Comparison of ENCODE assay signal across 10 cellular contexts in the genomic region with DNA sequence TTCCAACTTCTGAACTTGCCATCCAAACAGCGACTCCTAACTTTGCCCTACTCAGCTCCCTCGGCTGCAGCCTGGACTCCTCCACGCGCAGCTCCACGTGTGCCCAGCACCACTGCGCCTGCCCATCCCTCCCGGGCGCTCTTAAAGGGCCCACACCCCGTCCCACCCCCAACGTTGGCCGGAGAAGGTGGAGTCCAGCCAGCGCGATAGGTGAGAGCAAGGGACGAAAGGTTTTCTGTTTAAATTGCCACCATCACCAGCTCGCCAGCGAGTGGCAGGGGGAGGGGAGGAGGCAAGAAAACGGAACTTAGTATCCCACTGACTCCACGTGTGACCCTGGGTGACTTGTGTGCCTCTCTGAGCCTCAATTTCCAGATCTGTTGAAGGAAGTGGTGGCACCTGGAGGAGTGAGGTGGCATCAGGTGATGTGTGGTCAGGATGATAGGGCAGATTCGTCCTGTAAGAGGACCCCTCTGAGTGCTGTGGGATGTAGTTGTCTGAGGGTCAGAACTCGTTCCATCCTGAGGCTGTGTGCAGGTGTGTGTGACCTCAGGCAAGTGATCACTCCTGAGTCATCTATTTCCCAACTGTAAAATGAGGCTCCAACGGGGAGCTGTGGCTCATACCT. TPM values are rescaled to one million over a fixed set of nuclear protein-coding genes. Genes with fewer than 3 reads are reported as not detected.
DNase-seq lines count a peak whose midpoint lies in the region; ATAC-seq lines count a peak whose summit lies in the region.
"Had no signal": no experiment of that assay in that cellular context is flagged by ENCODE, and none has a peak within 500 bp of the region (broad histone marks: within the 10 kb centered on the region; RNA-seq: fewer than 3 reads in every experiment).

No MANE protein-coding gene starts in this region.

- no peaks in the 10 kb centered on the region for H3K27me3 Mint-ChIP-seq in activated naive CD4-positive, alpha-beta T cell treated with anti-CD3 and anti-CD28 coated beads, Interleukin-2, amount 50 U/mL, for 24 hours
- H3K27me3 Mint-ChIP-seq in activated naive CD8-positive, alpha-beta T cell, result peaks cover 2% of the 10 kb centered on the region
- H3K27me3 Mint-ChIP-seq in activated T-helper 1 cell treated with anti-CD3 and anti-CD28 coated beads, Interleukin-12 subunit alpha, Interleukin-12 subunit beta, Interleukin-2, Interleukin-4 antibody, amounts not matched to agents 30 ng/mL and 10 ng/mL and 1 ng/mL, durations not matched to agents 14 hours and 24 hours and 36 hours (ENCODE audit: insufficient read depth), result peaks cover 8% of the 10 kb centered on the region

- H3K4me3 Mint-ChIP-seq in activated naive CD4-positive, alpha-beta T cell treated with anti-CD3 and anti-CD28 coated beads, Interleukin-2, amount 50 U/mL, for 24 hours, result peak overlapping the region; percentile 68
- H3K4me3 Mint-ChIP-seq in activated naive CD8-positive, alpha-beta T cell, result peak overlapping the region; percentile 78
- H3K4me3 Mint-ChIP-seq in activated T-helper 1 cell treated with anti-CD3 and anti-CD28 coated beads, Interleukin-12 subunit alpha, Interleukin-12 subunit beta, Interleukin-2, Interleukin-4 antibody, amounts not matched to agents 30 ng/mL and 10 ng/mL and 1 ng/mL, durations not matched to agents 14 hours and 24 hours and 36 hours, result no peak overlapping the region

- H3K27ac Mint-ChIP-seq in activated naive CD4-positive, alpha-beta T cell treated with anti-CD3 and anti-CD28 coated beads, Interleukin-2, amount 50 U/mL, for 24 hours, result no peak overlapping the region
- H3K27ac Mint-ChIP-seq in activated naive CD8-positive, alpha-beta T cell, result no peak overlapping the region
- no peak overlapping the region for H3K27ac Mint-ChIP-seq in activated T-helper 1 cell treated with anti-CD3 and anti-CD28 coated beads, Interleukin-12 subunit alpha, Interleukin-12 subunit beta, Interleukin-2, Interleukin-4 antibody, amounts not matched to agents 30 ng/mL and 10 ng/mL and 1 ng/mL, durations not matched to agents 14 hours and 24 hours and 36 hours

- intact Hi-C loops in left colon (cut with DNase I, micrococcal nuclease), result loop anchor here in 1 of 2 donors (5.0 to 10.0 kb wide), 2 partner anchors 176 to 259 kb away; no protein-coding TSS in a partner anchor
- intact Hi-C loops in activated T-helper 1 cell treated with anti-CD3 and anti-CD28 coated beads, Interleukin-12 subunit alpha, Interleukin-12 subunit beta, Interleukin-2, Interleukin-4 antibody, amounts not matched to agents 30 ng/mL and 10 ng/mL and 1 ng/mL, durations not matched to agents 14 hours and 24 hours and 36 hours (cut with micrococcal nuclease), result no loop called here

- ATAC-seq in left colon (peak; percentile 82), GM18519 (IDR thresholded peaks at IDR 0.05; ENCODE audit: low FRiP score, unreplicated experiment) (no peak)

- no peaks in the 10 kb centered on the region for H3K9me3 Mint-ChIP-seq in activated naive CD4-positive, alpha-beta T cell treated with anti-CD3 and anti-CD28 coated beads, Interleukin-2, amount 50 U/mL, for 24 hours
- no peaks in the 10 kb centered on the region for H3K9me3 Mint-ChIP-seq in activated naive CD8-positive, alpha-beta T cell (ENCODE audit: low read depth)
- no peaks in the 10 kb centered on the region for H3K9me3 Mint-ChIP-seq in activated T-helper 1 cell treated with anti-CD3 and anti-CD28 coated beads, Interleukin-12 subunit alpha, Interleukin-12 subunit beta, Interleukin-2, Interleukin-4 antibody, amounts not matched to agents 30 ng/mL and 10 ng/mL and 1 ng/mL, durations not matched to agents 14 hours and 24 hours and 36 hours

- H3K4me1 Mint-ChIP-seq in activated naive CD4-positive, alpha-beta T cell treated with anti-CD3 and anti-CD28 coated beads, Interleukin-2, amount 50 U/mL, for 24 hours, result peaks cover 13% of the 10 kb centered on the region
- H3K4me1 Mint-ChIP-seq in activated naive CD8-positive, alpha-beta T cell (ENCODE audit: low read depth), result peaks cover 9% of the 10 kb centered on the region
- H3K4me1 Mint-ChIP-seq in activated T-helper 1 cell treated with anti-CD3 and anti-CD28 coated beads, Interleukin-12 subunit alpha, Interleukin-12 subunit beta, Interleukin-2, Interleukin-4 antibody, amounts not matched to agents 30 ng/mL and 10 ng/mL and 1 ng/mL, durations not matched to agents 14 hours and 24 hours and 36 hours (ENCODE audit: low read depth), result peaks cover 5% of the 10 kb centered on the region

- DNase-seq in activated naive CD4-positive, alpha-beta T cell treated with Interleukin-2 at 50 U/mL for 16 hours, result no peak
- DNase-seq in left colon (peak in 1 of 2 donors; percentile 49), superior temporal gyrus (ENCODE audit: extremely low spot score) (peak; percentile 62), NCI-H1930 (lab: John Stamatoyannopoulos, UW) (no peak)
- no peak for DNase-seq in activated T-helper 1 cell treated with anti-CD3 and anti-CD28 coated beads, Interleukin-12 subunit alpha, Interleukin-12 subunit beta, Interleukin-2, Interleukin-4 antibody, amounts not matched to agents 30 ng/mL and 10 ng/mL and 1 ng/mL, durations not matched to agents 14 hours and 24 hours and 36 hours (ENCODE audit: low spot score)
- DNase-seq: esophagus squamous epithelium, NCI-H187 had no signal

- no peaks in the 10 kb centered on the region for H3K36me3 Mint-ChIP-seq in activated naive CD4-positive, alpha-beta T cell treated with anti-CD3 and anti-CD28 coated beads, Interleukin-2, amount 50 U/mL, for 24 hours
- H3K36me3 Mint-ChIP-seq in activated naive CD8-positive, alpha-beta T cell, result no peaks in the 10 kb centered on the region
- H3K36me3 Mint-ChIP-seq in activated T-helper 1 cell treated with anti-CD3 and anti-CD28 coated beads, Interleukin-12 subunit alpha, Interleukin-12 subunit beta, Interleukin-2, Interleukin-4 antibody, amounts not matched to agents 30 ng/mL and 10 ng/mL and 1 ng/mL, durations not matched to agents 14 hours and 24 hours and 36 hours (ENCODE audit: low read depth), result no peaks in the 10 kb centered on the region

RNA-seq across cellular contexts. Expression of a gene that starts 59.7 kb away (rescaled TPM):
- under 1 TPM; 0.09 to 0.36 TPM for total RNA-seq in left colon
- total RNA-seq in activated T-helper 1 cell treated with anti-CD3 and anti-CD28 coated beads, Interleukin-12 subunit alpha, Interleukin-12 subunit beta, Interleukin-2, Interleukin-4 antibody, amounts not matched to agents 30 ng/mL and 10 ng/mL and 1 ng/mL, durations not matched to agents 14 hours and 24 hours and 36 hours, result not detected in 2 replicates

RNA-seq across cellular contexts. Expression of a gene that starts 59.9 kb away (rescaled TPM):
- 1 to 10 TPM; 3.0 to 4.7 TPM for total RNA-seq in left colon
- 2.4 TPM in 2 replicates for total RNA-seq in activated T-helper 1 cell treated with anti-CD3 and anti-CD28 coated beads, Interleukin-12 subunit alpha, Interleukin-12 subunit beta, Interleukin-2, Interleukin-4 antibody, amounts not matched to agents 30 ng/mL and 10 ng/mL and 1 ng/mL, durations not matched to agents 14 hours and 24 hours and 36 hours
